1 cellular context compared by ENCODE assay signal in the genomic region with DNA sequence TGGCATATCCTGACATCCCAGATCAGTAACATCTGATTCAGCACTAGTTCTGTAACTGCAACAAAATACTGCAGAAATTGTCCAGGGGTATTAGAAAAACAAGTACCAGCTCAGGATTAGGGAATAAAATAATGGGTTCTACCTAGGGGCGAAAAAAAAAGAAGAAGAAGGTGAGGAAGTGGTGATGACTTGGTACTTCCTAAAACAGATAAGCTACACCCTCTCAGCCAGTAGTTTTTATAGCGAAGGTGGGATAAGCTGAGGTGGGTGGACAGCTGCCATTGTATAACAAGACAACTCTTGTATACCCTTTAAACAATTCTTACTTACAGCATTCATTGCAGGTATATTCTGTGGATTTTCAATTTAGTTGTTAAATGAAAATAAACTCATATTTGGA.
TF ChIP-seq lines count a peak whose summit lies in the region.

No MANE protein-coding gene starts in this region.

TF ChIP-seq in IMR-90, 13 proteins besides CTCF, POLR2A, EP300 and RAD21 (continued from another document):
- TF ChIP-seq SMC3 (IDR thresholded peaks at IDR 0.05; ENCODE audit: low read depth, low read length) (no peak), MAFK (IDR thresholded peaks at IDR 0.05; ENCODE audit: low read depth, low read length) (no peak), BHLHE40 (IDR thresholded peaks at IDR 0.05; ENCODE audit: low read depth, low read length) (no peak)
